In the genomic region with DNA sequence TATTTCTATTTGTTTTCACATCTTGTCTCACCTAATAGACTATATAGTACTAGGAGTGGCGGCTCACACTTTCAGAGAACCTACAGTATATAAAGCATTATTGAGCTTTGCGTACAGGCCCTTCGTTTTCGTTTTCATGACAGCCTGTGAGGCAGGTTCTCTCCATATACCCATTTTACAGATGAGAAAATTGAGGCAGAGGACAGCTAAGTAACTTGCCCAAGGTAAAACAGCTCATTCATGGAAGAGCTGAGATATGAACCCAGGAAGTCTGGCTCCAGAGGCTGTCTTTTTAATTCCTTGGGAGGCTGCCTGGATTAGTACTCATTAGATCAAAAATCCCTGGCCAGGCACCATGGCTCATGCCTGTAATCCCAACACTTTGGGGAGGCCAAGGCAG, we compare ENCODE assay signal across 24 cellular contexts. TPM values are rescaled to one million over a fixed set of nuclear protein-coding genes. Genes with fewer than 3 reads are reported as not detected.
"Had no signal": no experiment of that assay in that cellular context is flagged by ENCODE, and none has a peak within 500 bp of the region (broad histone marks: within the 10 kb centered on the region; RNA-seq: fewer than 3 reads in every experiment).

No MANE protein-coding gene starts in this region.

- H3K4me3 Mint-ChIP-seq: activated CD4-positive, alpha-beta T cell treated with anti-CD3 and anti-CD28 coated beads for 36 hours had no signal

- ATAC-seq: activated CD4-positive, alpha-beta T cell treated with anti-CD3 and anti-CD28 coated beads for 36 hours; left colon; SK-N-SH treated with all-trans-retinoic acid at 6 μM for 48 hours had no signal

- H3K4me1 ChIP-seq: ascending aorta, breast epithelium had no signal

- H3K27ac ChIP-seq: ascending aorta, breast epithelium had no signal

- H3K9me3 Mint-ChIP-seq: activated T-helper 1 cell treated with anti-CD3 and anti-CD28 coated beads, Interleukin-12 subunit alpha, Interleukin-12 subunit beta, Interleukin-2, Interleukin-4 antibody, amounts not matched to agents 30 ng/mL and 10 ng/mL and 1 ng/mL, durations not matched to agents 14 hours and 24 hours and 36 hours; T-cell had no signal

- H3K36me3 ChIP-seq: ascending aorta, breast epithelium, thyroid gland had no signal

- H3K4me3 ChIP-seq: ascending aorta, breast epithelium, lung, thyroid gland had no signal

- H3K9me3 ChIP-seq: ascending aorta, breast epithelium, thyroid gland had no signal

- H3K27me3 ChIP-seq: ascending aorta, breast epithelium, thyroid gland had no signal

- H3K27me3 Mint-ChIP-seq: activated CD4-positive, alpha-beta T cell treated with anti-CD3 and anti-CD28 coated beads for 36 hours; progenitor cell of endocrine pancreas; T-cell had no signal

- H3K36me3 Mint-ChIP-seq: T-cell had no signal

- FAIRE-seq: endometrium had no signal

- DNase-seq: activated CD4-positive, alpha-beta T cell treated with anti-CD3 and anti-CD28 coated beads for 36 hours; activated T-cell treated with anti-CD3 and anti-CD28 coated beads for 4 hours; cerebellar nuclear complex; cortex of kidney; erythroblast; foreskin melanocyte; glutamatergic neuron; hippocampal formation; islet precursor cell; left colon; midbrain; stimulated activated CD4-positive, alpha-beta T cell treated with anti-CD3 and anti-CD28 coated beads, Interleukin-12 subunit alpha, Interleukin-12 subunit beta, amount 100 ng/mL, for 4 hours; stimulated activated CD4-positive, alpha-beta T cell treated with anti-CD3 and anti-CD28 coated beads, Interleukin-1b, Interleukin-23, amount 100 ng/mL, for 48 hours; stimulated activated CD8-positive, alpha-beta memory T cell treated with anti-CD3 and anti-CD28 coated beads, Interleukin-4, amount 100 ng/mL, for 48 hours; stimulated activated naive CD4-positive, alpha-beta T cell treated with Interleukin-2 at 50 U/mL for 16 hours; thyroid gland had no signal

- H3K27ac Mint-ChIP-seq: progenitor cell of endocrine pancreas had no signal

RNA-seq across cellular contexts. Expression of a gene that starts 28.9 kb away (rescaled TPM):
- total RNA-seq: ascending aorta had no signal
